ENCODE assay signal across 13 cellular contexts in genomic region chr1:248849637-248850036, GRCh38. TPM values are rescaled to one million over a fixed set of nuclear protein-coding genes. Genes with fewer than 3 reads are reported as not detected.
DNase-seq lines count a peak whose midpoint lies in the region; ATAC-seq and TF ChIP-seq lines count a peak whose summit lies in the region.
"Had no signal": no experiment of that assay in that cellular context is flagged by ENCODE, and none has a peak within 500 bp of the region (broad histone marks: within the 10 kb centered on the region; RNA-seq: fewer than 3 reads in every experiment).

No MANE protein-coding gene starts in this region.

- in situ Hi-C loops in G401 (cut with HindIII; ENCODE audit: low sequenced_read_pairs) = no loop called here

- H3K4me1 ChIP-seq in cardiac muscle cell (ENCODE audit: low read depth) = no peaks in the 10 kb centered on the region
- H3K4me1 ChIP-seq: BE2C had no signal

- H3K27me3 ChIP-seq in cardiac muscle cell = no peaks in the 10 kb centered on the region
- H3K27me3 ChIP-seq: BE2C had no signal

- DNase-seq in cardiac muscle cell (ENCODE audit: low read depth in 1 of 2, low spot score in 1 of 2) (peak in 1 of 2 donors; percentile 24), Right ventricle myocardium inferior (ENCODE audit: missing footprints) (no peak), RKO (ENCODE audit: low spot score) (peak; percentile 54), islet precursor cell (peak; percentile 48), G401 (ENCODE audit: low spot score) (no peak), midbrain (lab: John Stamatoyannopoulos, UW) (no peak)
- DNase-seq: BE2C, NCI-H1105 treated with DMSO at 0.1 percent for 48 hours, NCI-H1930, NCI-H2171, NCI-H446 treated with DMSO at 0.1 percent for 48 hours, NCI-H774 had no signal

- TF ChIP-seq CTCF in cardiac muscle cell (IDR thresholded peaks at IDR 0.05; ENCODE audit: low read depth, low read length) = no peak

- intact Hi-C loops in Right ventricle myocardium inferior (cut with DNase I) = no loop called here

- ATAC-seq in Right ventricle myocardium inferior = no peak
- no peak for ATAC-seq in GM18868 (IDR thresholded peaks at IDR 0.05; ENCODE audit: unreplicated experiment)

- peak overlapping the region; percentile 67 for H3K27ac ChIP-seq in cardiac muscle cell

- H3K9me3 ChIP-seq in cardiac muscle cell (ENCODE audit: low read depth) = no peaks in the 10 kb centered on the region
- H3K9me3 ChIP-seq: BE2C had no signal

- no peak overlapping the region for H3K4me3 ChIP-seq in cardiac muscle cell

- peaks cover 38% of the 10 kb centered on the region for H3K36me3 ChIP-seq in cardiac muscle cell

RNA-seq across cellular contexts. Expression of gene ZNF692, which starts 9.2 kb away (rescaled TPM):
- total RNA-seq in cardiac muscle cell (101 and 128 TPM in 2 replicates), Right ventricle myocardium inferior (20.8 TPM)
- polyA plus RNA-seq in cardiac muscle cell = 98.9 and 109 TPM in 2 replicates
- 7.9 and 12.7 TPM in 2 replicates for total RNA-seq in G401 (2014; rRNA removed; shearing (Covaris generic))

RNA-seq across cellular contexts. Expression of gene ZNF672, which starts 11.6 kb away (rescaled TPM):
- total RNA-seq in cardiac muscle cell = 66.3 and 72.5 TPM in 2 replicates
- polyA plus RNA-seq in cardiac muscle cell = 56.1 and 59.2 TPM in 2 replicates
- total RNA-seq in Right ventricle myocardium inferior = 40.3 TPM
- total RNA-seq in G401 (2014; rRNA removed; shearing (Covaris generic)) = 57.1 and 63.1 TPM in 2 replicates

RNA-seq across cellular contexts. Expression of gene SH3BP5L, which starts 23.9 kb away (rescaled TPM):
- 34.8 and 39.7 TPM in 2 replicates for total RNA-seq in cardiac muscle cell
- polyA plus RNA-seq in cardiac muscle cell = 11.0 and 14.1 TPM in 2 replicates
- 22.2 TPM for total RNA-seq in Right ventricle myocardium inferior
- total RNA-seq in G401 (2014; rRNA removed; shearing (Covaris generic)) = 23.1 and 24.6 TPM in 2 replicates

RNA-seq across cellular contexts. Expression of gene PGBD2, which starts 56.4 kb away (rescaled TPM):
- total RNA-seq in cardiac muscle cell = 4.0 and 8.0 TPM in 2 replicates
- 4.8 and 5.8 TPM in 2 replicates for polyA plus RNA-seq in cardiac muscle cell
- 2.9 TPM for total RNA-seq in Right ventricle myocardium inferior
- 5.3 and 10.0 TPM in 2 replicates for total RNA-seq in G401 (2014; rRNA removed; shearing (Covaris generic))

Comparison
In these comparisons a context has a peak if more than half of its experiments do, and no peak if none do; other contexts are left out.
1. DNase-seq: peak in RKO (single experiment) and islet precursor cell (single experiment); none in Right ventricle myocardium inferior (single experiment), G401 (single experiment) and midbrain (single experiment).